1 cellular context compared by ENCODE assay signal in genomic region chr1:197320991-197321531, GRCh38.
TF ChIP-seq lines count a peak whose summit lies in the region.

No MANE protein-coding gene starts in this region.

TF ChIP-seq in H1, 55 proteins besides CTCF, POLR2A, EP300 and RAD21:
- no peak for TF ChIP-seq TBP (IDR thresholded peaks at IDR 0.05; ENCODE audit: low read depth, low read length)
- peak; percentile 53; the same call in 1 of the 2 replicates for TF ChIP-seq CEBPB (IDR thresholded peaks at IDR 0.05; ENCODE audit: low read depth, low read length)
